ENCODE assay signal across 28 cellular contexts in genomic region chr1:7663451-7664146, GRCh38.
"Had no signal": no experiment of that assay in that cellular context is flagged by ENCODE, and none has a peak within 500 bp of the region (broad histone marks: within the 10 kb centered on the region; RNA-seq: fewer than 3 reads in every experiment).

No MANE protein-coding gene starts in this region.

- H3K36me3 ChIP-seq: ovary, right lobe of liver, sigmoid colon, stomach, thoracic aorta, thyroid gland, tibial nerve, upper lobe of left lung, vagina had no signal

- H3K79me2 ChIP-seq: parathyroid adenoma had no signal

- H3K9me3 Mint-ChIP-seq: natural killer cell; nephron; stimulated activated effector memory CD8-positive, alpha-beta T cell treated with anti-CD3 and anti-CD28 coated beads, Interleukin-12 subunit alpha, Interleukin-12 subunit beta, amount 100 ng/mL, for 72 hours; stimulated activated naive B cell treated with anti-CD40 and anti-IgM and Interleukin-4, amounts not matched to agents 10 μg/mL and 1 μg/mL and 100 μg/mL, for 72 hours; stimulated activated naive CD8-positive, alpha-beta T cell treated with anti-CD3 and anti-CD28 coated beads, Interleukin-15, Interleukin-2, amounts not matched to agents 100 ng/mL and 50 ng/mL, for 24 hours had no signal

- FAIRE-seq: small intestine, urothelium cell line had no signal

- H2AFZ ChIP-seq: parathyroid adenoma had no signal

- H3K4me3 ChIP-seq: ovary, psoas muscle, right lobe of liver, sigmoid colon, stomach, thoracic aorta, thyroid gland, tibial nerve, upper lobe of left lung, vagina had no signal

- H3K4me3 Mint-ChIP-seq: natural killer cell; nephron; stimulated activated effector memory CD8-positive, alpha-beta T cell treated with anti-CD3 and anti-CD28 coated beads, Interleukin-12 subunit alpha, Interleukin-12 subunit beta, amount 100 ng/mL, for 72 hours; stimulated activated naive B cell treated with anti-CD40 and anti-IgM and Interleukin-4, amounts not matched to agents 10 μg/mL and 1 μg/mL and 100 μg/mL, for 72 hours; stimulated activated naive CD8-positive, alpha-beta T cell treated with anti-CD3 and anti-CD28 coated beads, Interleukin-15, Interleukin-2, amounts not matched to agents 100 ng/mL and 50 ng/mL, for 24 hours had no signal

- H3K27ac Mint-ChIP-seq: natural killer cell; nephron; progenitor cell of endocrine pancreas; stimulated activated effector memory CD8-positive, alpha-beta T cell treated with anti-CD3 and anti-CD28 coated beads, Interleukin-12 subunit alpha, Interleukin-12 subunit beta, amount 100 ng/mL, for 72 hours; stimulated activated naive B cell treated with anti-CD40 and anti-IgM and Interleukin-4, amounts not matched to agents 10 μg/mL and 1 μg/mL and 100 μg/mL, for 72 hours; stimulated activated naive CD8-positive, alpha-beta T cell treated with anti-CD3 and anti-CD28 coated beads, Interleukin-15, Interleukin-2, amounts not matched to agents 100 ng/mL and 50 ng/mL, for 24 hours had no signal

- DNase-seq: natural killer cell; occipital lobe; ovary; posterior cingulate gyrus; psoas muscle; right lobe of liver; sigmoid colon; small intestine; stimulated activated CD4-positive, alpha-beta T cell treated with anti-CD3 and anti-CD28 coated beads, Interleukin-15, amount 100 ng/mL, for 24 hours; stimulated activated CD4-positive, alpha-beta T cell treated with anti-CD3 and anti-CD28 coated beads, Interleukin-2, amount 100 ng/mL, for 24 hours; stimulated activated CD4-positive, alpha-beta T cell treated with anti-CD3 and anti-CD28 coated beads, Interleukin-2, amount 100 ng/mL, for 48 hours; stimulated activated CD4-positive, alpha-beta T cell treated with anti-CD3 and anti-CD28 coated beads, Interleukin-4, amount 100 ng/mL, for 24 hours; stimulated activated naive B cell treated with anti-CD40 and anti-IgM and Interleukin-4, amounts not matched to agents 10 μg/mL and 1 μg/mL and 100 μg/mL, for 72 hours; stimulated activated naive CD4-positive, alpha-beta T cell treated with Interleukin-2 at 50 U/mL for 16 hours; stomach; thyroid gland; trophoblast cell had no signal

- H3K4me1 ChIP-seq: parathyroid adenoma, psoas muscle, right lobe of liver, vagina had no signal

- H3K27me3 ChIP-seq: ovary, right lobe of liver, thyroid gland, tibial nerve, upper lobe of left lung, vagina had no signal

- H3K27ac ChIP-seq: ovary, parathyroid adenoma, psoas muscle, right lobe of liver, sigmoid colon, stomach, thoracic aorta, thyroid gland, tibial nerve, upper lobe of left lung, vagina had no signal

- H3K36me3 Mint-ChIP-seq: natural killer cell; stimulated activated naive B cell treated with anti-CD40 and anti-IgM and Interleukin-4, amounts not matched to agents 10 μg/mL and 1 μg/mL and 100 μg/mL, for 72 hours had no signal

- H3K9me3 ChIP-seq: ovary, psoas muscle, right lobe of liver, sigmoid colon, stomach, thoracic aorta, thyroid gland, tibial nerve, upper lobe of left lung, vagina had no signal

- ATAC-seq: natural killer cell; psoas muscle; right cardiac atrium; right lobe of liver; stimulated activated effector memory CD8-positive, alpha-beta T cell treated with anti-CD3 and anti-CD28 coated beads, Interleukin-12 subunit alpha, Interleukin-12 subunit beta, amount 100 ng/mL, for 72 hours; stimulated activated naive B cell treated with anti-CD40 and anti-IgM and Interleukin-4, amounts not matched to agents 10 μg/mL and 1 μg/mL and 100 μg/mL, for 72 hours had no signal

- H3K27me3 Mint-ChIP-seq: stimulated activated naive CD8-positive, alpha-beta T cell treated with anti-CD3 and anti-CD28 coated beads, Interleukin-15, Interleukin-2, amounts not matched to agents 100 ng/mL and 50 ng/mL, for 24 hours had no signal

- H3K4me1 Mint-ChIP-seq: nephron had no signal

- H3K9ac ChIP-seq: parathyroid adenoma had no signal
